23 cellular contexts compared by ENCODE assay signal in genomic region chr21:29887313-29888009, GRCh38. TPM values are rescaled to one million over a fixed set of nuclear protein-coding genes. Genes with fewer than 3 reads are reported as not detected.
A peak's percentile ranks its signal among the peaks of the same experiment; 100 is the strongest.
DNase-seq lines count a peak whose midpoint lies in the region; ATAC-seq and TF ChIP-seq lines count a peak whose summit lies in the region.
"Had no signal": no experiment of that assay in that cellular context is flagged by ENCODE, and none has a peak within 500 bp of the region (broad histone marks: within the 10 kb centered on the region; RNA-seq: fewer than 3 reads in every experiment).

No MANE protein-coding gene starts in this region.

- H3K14ac ChIP-seq in IMR-90 (replicated peaks; ENCODE audit: low read depth, low read length), result no peak overlapping the region
- H3K14ac ChIP-seq in trophoblast cell (ENCODE audit: low read length), result no peak overlapping the region

- TF ChIP-seq RAD21 in IMR-90 (IDR thresholded peaks at IDR 0.05; ENCODE audit: low read length), result no peak

- ATAC-seq in IMR-90 (ENCODE audit: low read depth), result no peak
- peak; percentile 93 for ATAC-seq in body of pancreas
- no peak for ATAC-seq in GM21381 (IDR thresholded peaks at IDR 0.05; ENCODE audit: unreplicated experiment)
- ATAC-seq: A549 had no signal

- H2AK5ac ChIP-seq in IMR-90 (ENCODE audit: low read depth, low read length) (no peak overlapping the region), trophoblast cell (ENCODE audit: low read length) (no peak overlapping the region)

- H3K23ac ChIP-seq in IMR-90 (ENCODE audit: low read depth, low read length), result no peak overlapping the region
- no peak overlapping the region for H3K23ac ChIP-seq in trophoblast cell (ENCODE audit: low read length)

- H2BK12ac ChIP-seq in trophoblast cell (ENCODE audit: low read length), result no peak overlapping the region

- no peak overlapping the region for H2BK5ac ChIP-seq in IMR-90 (ENCODE audit: low read depth, low read length, poor library complexity, severe bottlenecking)
- no peak overlapping the region for H2BK5ac ChIP-seq in trophoblast cell (ENCODE audit: low read depth, low read length, poor library complexity)

- no peak overlapping the region for H4K5ac ChIP-seq in IMR-90 (ENCODE audit: low read depth, low read length)

- H4K91ac ChIP-seq in IMR-90 (ENCODE audit: insufficient read depth, low read depth, low read length), result no peak overlapping the region
- H4K91ac ChIP-seq in trophoblast cell (ENCODE audit: low read depth, low read length), result no peak overlapping the region

- H3K79me1 ChIP-seq in IMR-90 (ENCODE audit: low read depth in 1 of 2, low read length in 2 of 2) (no peaks in the 10 kb centered on the region), trophoblast cell (ENCODE audit: low read length) (no peaks in the 10 kb centered on the region)

- no peaks in the 10 kb centered on the region for H3K4me1 ChIP-seq in IMR-90 (ENCODE audit: control insufficient read depth, insufficient read depth, low read length)
- H3K4me1 ChIP-seq in body of pancreas, result peaks cover 12% of the 10 kb centered on the region
- H3K4me1 ChIP-seq in trophoblast cell (ENCODE audit: control insufficient read depth in 1 of 2, insufficient read depth in 2 of 2, low read length in 2 of 2), result no peaks in the 10 kb centered on the region
- H3K4me1 ChIP-seq: A549, BE2C, HAP-1 had no signal

- no peak overlapping the region for H2AK9ac ChIP-seq in IMR-90 (replicated peaks; ENCODE audit: low read depth, low read length, poor library complexity)

- DNase-seq in IMR-90 (no peak), body of pancreas (peak in 1 of 4 donors; percentile 13), epithelial cell of esophagus (ENCODE audit: low read depth) (peak; percentile 40), trophoblast cell (peak; percentile 47 to 79), NCI-H2029 (lab: John Stamatoyannopoulos, UW) (no peak), SW 1271 (lab: John Stamatoyannopoulos, UW) (no peak)
- DNase-seq: 8988T; ACHN; AML-193; BE2C; CD4-positive, alpha-beta T cell; CD8-positive, alpha-beta memory T cell; DMS 273 treated with DMSO at 0.1 percent for 48 hours; DMS79; GF-D8; GOT3; HFFc6 had no signal

- POLR2A ChIA-PET in IMR-90 (lab: Charles Lee; ENCODE audit: unreplicated experiment), result no interaction called here

- H3K4me2 ChIP-seq in IMR-90 (ENCODE audit: low read depth, low read length) (no peak overlapping the region), trophoblast cell (ENCODE audit: low read length) (no peak overlapping the region)
- H3K4me2 ChIP-seq: A549; BLaER1 treated with 17β-estradiol and CSF1 and Interleukin-3, amounts not matched to agents 10 nM and 100 nM had no signal

- H3K79me2 ChIP-seq in trophoblast cell (ENCODE audit: control insufficient read depth, insufficient read depth, low read length, poor library complexity), result no peaks in the 10 kb centered on the region

- no peak overlapping the region for H3K4me3 ChIP-seq in IMR-90 (ENCODE audit: insufficient read depth, low read depth, low read length)
- no peak overlapping the region for H3K4me3 ChIP-seq in body of pancreas
- H3K4me3 ChIP-seq in epithelial cell of esophagus (ENCODE audit: low read length), result no peak overlapping the region
- H3K4me3 ChIP-seq in trophoblast cell (ENCODE audit: low read depth, low read length), result no peak overlapping the region
- H3K4me3 ChIP-seq: A549; BLaER1 treated with 17β-estradiol and CSF1 and Interleukin-3, amounts not matched to agents 10 nM and 100 nM; HAP-1 had no signal

- H2BK15ac ChIP-seq in IMR-90 (ENCODE audit: low read depth, low read length), result no peak overlapping the region

- dilution Hi-C loops in IMR-90 (cut with HindIII; ENCODE audit: low sequenced_read_pairs, unreplicated experiment), result no loop called here

- H3K9me1 ChIP-seq in IMR-90 (ENCODE audit: insufficient read depth, low read length), result no peaks in the 10 kb centered on the region

- H3K18ac ChIP-seq in IMR-90 (ENCODE audit: low read depth, low read length), result no peak overlapping the region
- no peak overlapping the region for H3K18ac ChIP-seq in trophoblast cell (ENCODE audit: low read length)

- no peaks in the 10 kb centered on the region for H4K20me1 ChIP-seq in IMR-90 (ENCODE audit: insufficient read depth, low read length)
- H4K20me1 ChIP-seq: BLaER1 treated with 17β-estradiol and CSF1 and Interleukin-3, amounts not matched to agents 10 nM and 100 nM had no signal

- H3K27me3 ChIP-seq in IMR-90 (ENCODE audit: control insufficient read depth, insufficient read depth, low read length) (no peaks in the 10 kb centered on the region), body of pancreas (no peaks in the 10 kb centered on the region), trophoblast cell (ENCODE audit: insufficient read depth, low read length) (no peaks in the 10 kb centered on the region)
- H3K27me3 ChIP-seq: BE2C; BLaER1 treated with 17β-estradiol and CSF1 and Interleukin-3, amounts not matched to agents 10 nM and 100 nM had no signal

- H3K9ac ChIP-seq in IMR-90 (ENCODE audit: low read depth, low read length), result no peak overlapping the region
- no peak overlapping the region for H3K9ac ChIP-seq in trophoblast cell (ENCODE audit: low read length)
- H3K9ac ChIP-seq: BLaER1 treated with 17β-estradiol and CSF1 and Interleukin-3, amounts not matched to agents 10 nM and 100 nM had no signal

- no peak for TF ChIP-seq CTCF in IMR-90 (conservative IDR thresholded peaks at IDR 0.05; ENCODE audit: low read depth, low read length)
- TF ChIP-seq CTCF in body of pancreas (IDR thresholded peaks at IDR 0.05), result no peak
- TF ChIP-seq CTCF in epithelial cell of esophagus (IDR thresholded peaks at IDR 0.05; ENCODE audit: insufficient read depth, low read depth, low read length, missing control alignments), result no peak

- H3K27ac ChIP-seq in IMR-90 (ENCODE audit: insufficient read depth, low read length) (no peak overlapping the region), body of pancreas (no peak overlapping the region), trophoblast cell (ENCODE audit: low read depth, low read length) (no peak overlapping the region)
- H3K27ac ChIP-seq: A549; BLaER1 treated with 17β-estradiol and CSF1 and Interleukin-3, amounts not matched to agents 10 nM and 100 nM had no signal

- in situ Hi-C loops in IMR-90 (cut with MboI; ENCODE audit: low sequenced_read_pairs), result no loop called here

- H2AFZ ChIP-seq in IMR-90 (replicated peaks; ENCODE audit: low read length, poor library complexity) (no peak overlapping the region), trophoblast cell (ENCODE audit: insufficient read depth, low read length, poor library complexity) (no peak overlapping the region)

- H2BK120ac ChIP-seq in IMR-90 (ENCODE audit: low read depth, low read length) (no peak overlapping the region), trophoblast cell (ENCODE audit: insufficient read depth, low read length, poor library complexity) (no peak overlapping the region)

- BruUV-seq in IMR-90 (replicated peaks; lab: Mats Ljungman, UMichigan), result no TSS peak

- CTCF ChIA-PET in IMR-90 (lab: Yijun Ruan, JAX), result no interaction called here

- H3K36me3 ChIP-seq in IMR-90 (ENCODE audit: control insufficient read depth, insufficient read depth, low read length) (no peaks in the 10 kb centered on the region), body of pancreas (replicated peaks in 1 of 2; ENCODE audit: insufficient read depth in 1 of 2, low read depth in 2 of 2) (no peaks in the 10 kb centered on the region), trophoblast cell (ENCODE audit: control insufficient read depth in 1 of 2, insufficient read depth in 2 of 2, low read length in 2 of 2) (no peaks in the 10 kb centered on the region)
- H3K36me3 ChIP-seq: BE2C; BLaER1 treated with 17β-estradiol and CSF1 and Interleukin-3, amounts not matched to agents 10 nM and 100 nM; HAP-1 had no signal

- H3K4ac ChIP-seq in IMR-90 (ENCODE audit: low read depth, low read length), result no peak overlapping the region
- no peak overlapping the region for H3K4ac ChIP-seq in trophoblast cell (ENCODE audit: low read depth, low read length)

- intact Hi-C loops in IMR-90 (cut with micrococcal nuclease), result no loop called here
- intact Hi-C loops in body of pancreas (cut with DNase I), result no loop called here

- H3K56ac ChIP-seq in IMR-90 (ENCODE audit: extremely low read depth, insufficient read depth, low read length), result no peak overlapping the region

- H3K9me3 ChIP-seq in IMR-90 (ENCODE audit: control insufficient read depth, insufficient read depth, low read length) (no peaks in the 10 kb centered on the region), body of pancreas (no peaks in the 10 kb centered on the region), trophoblast cell (ENCODE audit: insufficient read depth, low read depth, low read length) (no peaks in the 10 kb centered on the region)
- H3K9me3 ChIP-seq: A549; BE2C; BLaER1 treated with 17β-estradiol and CSF1 and Interleukin-3, amounts not matched to agents 10 nM and 100 nM had no signal

- H4K12ac ChIP-seq in trophoblast cell (ENCODE audit: low read depth, low read length), result no peak overlapping the region

- H2BK20ac ChIP-seq in IMR-90 (ENCODE audit: low read depth, low read length), result no peak overlapping the region

- H4K8ac ChIP-seq in IMR-90 (ENCODE audit: low read depth in 2 of 2, low read length in 2 of 2) (no peak overlapping the region), trophoblast cell (ENCODE audit: low read depth, low read length) (no peak overlapping the region)

- no peak for TF ChIP-seq POLR2A in IMR-90 (IDR thresholded peaks at IDR 0.05; ENCODE audit: low read depth, low read length)
- no peak for TF ChIP-seq POLR2A in body of pancreas (IDR thresholded peaks at IDR 0.05)

TF ChIP-seq in IMR-90, 13 proteins besides CTCF, POLR2A, EP300 and RAD21:
- TF ChIP-seq RFX5 (IDR thresholded peaks at IDR 0.05; ENCODE audit: low read depth, low read length), result no peak
- peak; percentile 42; the same call in 1 of the 2 replicates for TF ChIP-seq CEBPB (IDR thresholded peaks at IDR 0.05; ENCODE audit: low read depth, low read length)
- TF ChIP-seq RCOR1 (IDR thresholded peaks at IDR 0.05; ENCODE audit: insufficient replicate concordance, low read length), result no peak
TF ChIP-seq in IMR-90: peak in this region for 1.

RNA-seq across cellular contexts. Expression of gene GRIK1, which starts 52.3 kb away (rescaled TPM):
- total RNA-seq in IMR-90 (2012; rRNA removed) (not detected in 2 replicates), body of pancreas (under 1 TPM in 1 of 2 donors, not detected in 1; 0.66 TPM)
- polyA plus RNA-seq in IMR-90 (2012; rRNA removed), result not detected in 2 replicates
- polyA plus RNA-seq in IMR-90 (2012; cell fraction: cytosol; rRNA removed), result not detected in 2 replicates
- polyA plus RNA-seq in IMR-90 (2012; cell fraction: nucleus; rRNA removed; ENCODE audit: low replicate concordance), result not detected in 2 replicates
- 0.01 and 0.05 TPM in 2 replicates for polyA plus RNA-seq in trophoblast cell (2013)
- total RNA-seq: CD4-positive, alpha-beta T cell; CD8-positive, alpha-beta memory T cell; G401; HFFc6 had no signal
- polyA plus RNA-seq: A549; CD14-positive monocyte; CD8-positive, alpha-beta memory T cell had no signal

Comparison
In these comparisons a context has a peak if more than half of its experiments do, and no peak if none do; other contexts are left out.
1. DNase-seq: peak in epithelial cell of esophagus (single experiment) and trophoblast cell (2 of 2); none in IMR-90 (single experiment), NCI-H2029 (single experiment) and SW 1271 (0 of 2).